In the genomic region with DNA sequence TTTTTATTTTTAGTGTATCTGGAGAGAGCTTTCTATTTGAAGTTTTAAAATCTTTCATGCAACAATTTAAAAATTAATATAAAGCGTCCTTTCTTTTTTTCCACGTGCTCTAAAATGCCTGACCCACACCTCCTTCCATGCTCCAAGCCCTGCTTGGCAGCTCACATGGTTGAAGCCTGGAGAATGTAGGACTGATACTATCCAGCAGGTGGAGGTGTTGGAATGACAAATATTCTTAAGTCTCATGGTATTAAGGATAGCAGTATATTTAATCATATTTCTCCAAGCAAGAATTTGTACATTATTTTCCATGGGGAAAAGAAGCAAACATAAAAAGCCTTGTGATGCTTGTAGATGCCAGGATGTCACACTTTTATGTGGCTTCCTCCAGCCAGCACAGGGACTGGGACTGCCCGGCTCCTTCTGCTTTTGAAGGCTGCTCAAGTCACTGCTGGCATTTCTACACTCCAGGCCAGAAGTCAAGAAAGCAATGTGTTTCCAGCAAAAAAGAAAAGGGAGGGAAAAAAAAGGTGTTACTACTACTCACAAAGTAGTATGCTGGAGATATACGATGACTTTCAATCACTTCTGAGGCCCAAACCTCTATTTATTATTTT, we compare ENCODE assay signal across 8 cellular contexts. TPM values are rescaled to one million over a fixed set of nuclear protein-coding genes. Genes with fewer than 3 reads are reported as not detected.
DNase-seq lines count a peak whose midpoint lies in the region; ATAC-seq and TF ChIP-seq lines count a peak whose summit lies in the region.

No MANE protein-coding gene starts in this region.

- peaks cover 26% of the 10 kb centered on the region for H3K36me3 ChIP-seq in CD8-positive, alpha-beta T cell (ENCODE audit: insufficient read depth, low read length)
- H3K36me3 ChIP-seq in tibial artery (peaks cover 2 to 37% (median 13%) of the 10 kb centered on the region in 3 donors), aorta (ENCODE audit: control insufficient read depth in 1 of 2, insufficient read depth in 2 of 2, low read length in 1 of 2) (peaks cover 0 to 8% of the 10 kb centered on the region in 2 donors)

- no peak for ATAC-seq in CD8-positive, alpha-beta T cell
- no peak for ATAC-seq in aorta (ENCODE audit: low FRiP score)

- intact Hi-C loops in CD8-positive, alpha-beta T cell (cut with DNase I, micrococcal nuclease), result loop anchor here in 1 of 2 experiments (10.0 kb wide), 1 partner anchor 219 kb away; no protein-coding TSS in a partner anchor
- intact Hi-C loops in tibial artery (cut with DNase I; ENCODE audit: low total_unique reads) (loop anchor here (2.0 kb wide), 1 partner anchor 221 kb away; no protein-coding TSS in a partner anchor), aorta (cut with DNase I) (loop anchor here (2.0 to 5.0 kb wide), 3 partner anchors 117 to 223 kb away; no protein-coding TSS in a partner anchor)

- H3K27me3 ChIP-seq in CD8-positive, alpha-beta T cell (ENCODE audit: insufficient read depth, low read length), result no peaks in the 10 kb centered on the region
- H3K27me3 ChIP-seq in tibial artery (no peaks in the 10 kb centered on the region), aorta (ENCODE audit: control insufficient read depth in 1 of 2, insufficient read depth in 2 of 2, low read length in 1 of 2) (no peaks in the 10 kb centered on the region)

- no peaks in the 10 kb centered on the region for H3K27me3 Mint-ChIP-seq in CD8-positive, alpha-beta T cell (ENCODE audit: low read depth)

- H3K9me3 ChIP-seq in CD8-positive, alpha-beta T cell (ENCODE audit: low read length), result no peaks in the 10 kb centered on the region
- H3K9me3 ChIP-seq in tibial artery (no peaks in the 10 kb centered on the region), aorta (ENCODE audit: control insufficient read depth, low read length) (no peaks in the 10 kb centered on the region)

- no peak overlapping the region for H3K4me3 ChIP-seq in CD8-positive, alpha-beta T cell (ENCODE audit: low read depth, low read length)
- H3K4me3 ChIP-seq in tibial artery (no peak overlapping the region), aorta (ENCODE audit: low read length in 2 of 2) (no peak overlapping the region)

- 39 to 42% methylated on average over 4 of the region's 4 CpGs for WGBS in aorta, 2 donors

- no peaks in the 10 kb centered on the region for H3K4me1 ChIP-seq in CD8-positive, alpha-beta T cell (ENCODE audit: insufficient read depth, low read length)
- H3K4me1 ChIP-seq in tibial artery (peaks cover 0 to 46% (median 6%) of the 10 kb centered on the region in 4 donors), aorta (ENCODE audit: control insufficient read depth in 1 of 2, insufficient read depth in 2 of 2, low read length in 2 of 2) (peaks cover 4 to 5% of the 10 kb centered on the region in 2 donors)

- no peak overlapping the region for H3K4me3 Mint-ChIP-seq in CD8-positive, alpha-beta T cell

- no peak for DNase-seq in CD8-positive, alpha-beta T cell
- DNase-seq in GM20000 (ENCODE audit: low spot score) (no peak), NCI-H146 (lab: John Stamatoyannopoulos, UW) (peak; percentile 26), astrocyte of the hippocampus (ENCODE audit: low read depth, low spot score) (peak; percentile 81), iPS-NIHi7 (ENCODE audit: extremely low spot score) (peak; percentile 62), tibial artery (no peak), aorta (no peak), ureter (ENCODE audit: low spot score) (no peak)

- H3K27ac Mint-ChIP-seq in CD8-positive, alpha-beta T cell, result no peak overlapping the region

- no peak overlapping the region for H3K27ac ChIP-seq in CD8-positive, alpha-beta T cell (ENCODE audit: low read depth, low read length)
- H3K27ac ChIP-seq in tibial artery (peak overlapping the region in 1 of 2 donors; percentile 35), aorta (ENCODE audit: low read depth in 1 of 2, low read length in 2 of 2) (no peak overlapping the region)

- TF ChIP-seq CTCF in CD8-positive, alpha-beta T cell (IDR thresholded peaks at IDR 0.05), result peak; percentile 35
- peak; percentile 11 for TF ChIP-seq CTCF in GM20000 (IDR thresholded peaks at IDR 0.05; ENCODE audit: extremely low read depth, missing control alignments)
- peak; percentile 43 to 48 for TF ChIP-seq CTCF in tibial artery (IDR thresholded peaks at IDR 0.05)

- H3K4me1 Mint-ChIP-seq in CD8-positive, alpha-beta T cell (ENCODE audit: low read depth), result no peaks in the 10 kb centered on the region

- peaks cover 88% of the 10 kb centered on the region for H3K36me3 Mint-ChIP-seq in CD8-positive, alpha-beta T cell

- POLR2A ChIA-PET in CD8-positive, alpha-beta T cell (lab: Charles Lee), result interaction anchor here (0.6 kb wide), 1 partner anchor 359 kb away, joined by 5 read pairs; no protein-coding TSS in a partner anchor

- CTCF ChIA-PET in CD8-positive, alpha-beta T cell (lab: Charles Lee), result no interaction called here

- no peaks in the 10 kb centered on the region for H3K9me3 Mint-ChIP-seq in CD8-positive, alpha-beta T cell

RNA-seq across cellular contexts. Expression of a gene that starts 49.7 kb away (rescaled TPM):
- 10 to 100 TPM; 23.2 to 23.8 TPM for total RNA-seq in CD8-positive, alpha-beta T cell
- total RNA-seq in aorta (10 to 100 TPM; 31.1 to 32.8 TPM), ureter (96.3 TPM)
- polyA plus RNA-seq in aorta, result 10 to 100 TPM in 1 of 2 donors, 1 to 10 TPM in 1; 9.0 to 14.5 TPM

RNA-seq across cellular contexts. Expression of a gene that starts 50.2 kb away (rescaled TPM):
- total RNA-seq in CD8-positive, alpha-beta T cell, result 1 to 10 TPM; 3.9 TPM
- total RNA-seq in aorta (10 to 100 TPM; 13.5 to 22.5 TPM), ureter (25.1 TPM)
- 10 to 100 TPM in 1 of 2 donors, 1 to 10 TPM in 1; 9.4 to 12.3 TPM for polyA plus RNA-seq in aorta

RNA-seq across cellular contexts. Expression of a gene that starts 57.8 kb away (rescaled TPM):
- total RNA-seq in CD8-positive, alpha-beta T cell, result under 1 TPM; 0.49 to 0.69 TPM
- 10 to 100 TPM in 1 of 2 donors, 1 to 10 TPM in 1; 8.5 to 20.9 TPM for total RNA-seq in aorta
- 1 to 10 TPM; 1.5 to 7.9 TPM for polyA plus RNA-seq in aorta
- 50.2 TPM for total RNA-seq in ureter

Comparison
In these comparisons a context has a peak if more than half of its experiments do, and no peak if none do; other contexts are left out.
1. DNase-seq: peak in NCI-H146 (single experiment), astrocyte of the hippocampus (single experiment) and iPS-NIHi7 (single experiment); none in CD8-positive, alpha-beta T cell (0 of 7), GM20000 (single experiment), tibial artery (0 of 2), aorta (0 of 2) and ureter (single experiment).
2. RNA of a gene that starts 57.8 kb away (total RNA-seq): 50.2 TPM in ureter (single experiment) and 8.5 to 20.9 TPM in aorta; 0.49 to 0.69 TPM in CD8-positive, alpha-beta T cell; every median in the first group is over 4 times any median in the second.
3. Peak in every context shown above with its lines, with median percentiles within 50 percentile points of each other: CTCF ChIP-seq.